In the genomic region with DNA sequence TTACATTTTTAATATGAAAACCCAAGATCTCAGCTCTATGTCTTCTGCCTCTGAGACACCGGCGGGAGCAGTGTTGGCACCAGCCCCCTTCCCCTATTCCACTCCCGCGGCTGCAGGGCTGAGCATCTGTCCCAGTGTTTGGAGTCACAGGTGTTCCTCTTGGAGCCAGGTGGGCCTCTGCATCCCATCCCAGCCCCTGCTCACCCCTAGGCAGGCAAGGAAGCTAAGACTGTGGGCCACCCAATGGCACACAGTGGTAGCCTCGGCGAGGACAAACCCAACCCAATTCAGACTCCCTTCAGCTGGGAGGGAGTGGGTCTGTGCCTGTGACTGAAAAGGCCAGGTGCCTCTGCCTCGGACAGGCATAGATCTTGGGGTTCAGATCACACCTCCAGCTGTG, we compare ENCODE assay signal across 1 cellular context.
TF ChIP-seq lines count a peak whose summit lies in the region.

No MANE protein-coding gene starts in this region.

TF ChIP-seq in liver, 16 proteins besides CTCF, POLR2A, EP300 and RAD21 (continued from another document):
- TF ChIP-seq, protein P1, sequence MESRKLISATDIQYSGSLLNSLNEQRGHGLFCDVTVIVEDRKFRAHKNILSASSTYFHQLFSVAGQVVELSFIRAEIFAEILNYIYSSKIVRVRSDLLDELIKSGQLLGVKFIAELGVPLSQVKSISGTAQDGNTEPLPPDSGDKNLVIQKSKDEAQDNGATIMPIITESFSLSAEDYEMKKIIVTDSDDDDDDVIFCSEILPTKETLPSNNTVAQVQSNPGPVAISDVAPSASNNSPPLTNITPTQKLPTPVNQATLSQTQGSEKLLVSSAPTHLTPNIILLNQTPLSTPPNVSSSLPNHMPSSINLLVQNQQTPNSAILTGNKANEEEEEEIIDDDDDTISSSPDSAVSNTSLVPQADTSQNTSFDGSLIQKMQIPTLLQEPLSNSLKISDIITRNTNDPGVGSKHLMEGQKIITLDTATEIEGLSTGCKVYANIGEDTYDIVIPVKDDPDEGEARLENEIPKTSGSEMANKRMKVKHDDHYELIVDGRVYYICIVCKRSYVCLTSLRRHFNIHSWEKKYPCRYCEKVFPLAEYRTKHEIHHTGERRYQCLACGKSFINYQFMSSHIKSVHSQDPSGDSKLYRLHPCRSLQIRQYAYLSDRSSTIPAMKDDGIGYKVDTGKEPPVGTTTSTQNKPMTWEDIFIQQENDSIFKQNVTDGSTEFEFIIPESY (IDR thresholded peaks at IDR 0.05), result no peak
- TF ChIP-seq MAX (IDR thresholded peaks at IDR 0.05), result no peak
TF ChIP-seq in liver: peak in this region for 0.
